ENCODE assay signal across 1 cellular context in genomic region chr6:14759976-14760672, GRCh38.
TF ChIP-seq lines count a peak whose summit lies in the region.

No MANE protein-coding gene starts in this region.

TF ChIP-seq in IMR-90, 13 proteins besides CTCF, POLR2A, EP300 and RAD21 (continued from another document):
- TF ChIP-seq RCOR1 (IDR thresholded peaks at IDR 0.05; ENCODE audit: insufficient replicate concordance, low read length) (no peak), CEBPB (IDR thresholded peaks at IDR 0.05; ENCODE audit: low read depth, low read length) (no peak), MXI1 (IDR thresholded peaks at IDR 0.05; ENCODE audit: borderline replicate concordance, low read depth, low read length) (no peak), RFX5 (IDR thresholded peaks at IDR 0.05; ENCODE audit: low read depth, low read length) (no peak)
